ENCODE assay signal across 10 cellular contexts in the genomic region with DNA sequence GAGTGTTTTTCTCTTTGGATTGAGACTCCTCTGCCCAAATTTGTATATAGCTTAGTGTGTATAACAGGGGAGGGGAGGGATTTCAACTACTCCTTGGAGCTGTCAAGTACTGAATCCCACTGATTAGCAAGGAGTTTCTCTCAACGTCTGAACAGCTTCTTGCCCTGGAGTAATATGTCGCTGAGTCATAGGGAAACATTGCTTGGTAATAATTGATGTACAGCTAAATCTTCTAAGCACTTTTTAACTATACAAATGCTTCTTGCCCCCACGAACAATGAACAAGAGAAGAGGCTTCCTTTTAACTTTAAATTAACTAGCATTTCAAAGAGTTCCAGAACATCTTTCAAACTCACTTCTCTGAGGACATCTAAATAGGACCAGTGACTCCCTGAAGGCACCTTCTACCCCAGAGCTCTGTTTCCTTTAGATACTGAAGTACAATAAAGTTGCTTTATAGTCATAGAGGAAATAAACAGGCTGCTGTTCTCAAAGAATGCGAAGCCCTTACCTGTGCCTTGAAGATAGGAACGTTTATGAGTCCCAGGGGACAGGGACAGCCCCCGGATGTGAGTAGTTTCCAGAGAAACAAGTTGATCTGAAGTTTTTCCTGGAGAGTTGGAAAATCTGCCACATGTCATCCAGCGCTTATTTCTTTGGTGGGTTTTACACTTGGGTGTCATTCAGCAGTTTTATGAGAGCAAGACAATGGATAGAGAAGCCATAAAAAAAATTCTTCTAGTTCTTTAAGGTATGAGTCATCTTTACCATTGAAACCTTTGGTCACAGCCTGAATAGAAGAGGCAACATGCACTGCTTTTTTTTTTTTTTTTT.
DNase-seq lines count a peak whose midpoint lies in the region; ATAC-seq, FAIRE-seq and TF ChIP-seq lines count a peak whose summit lies in the region.
"Had no signal": no experiment of that assay in that cellular context is flagged by ENCODE, and none has a peak within 500 bp of the region (broad histone marks: within the 10 kb centered on the region; RNA-seq: fewer than 3 reads in every experiment).

No MANE protein-coding gene starts in this region.

- H2AFZ ChIP-seq in Karpas-422 (ENCODE audit: low read length): no peak overlapping the region

- POLR2A ChIA-PET in WTC11 (lab: Charles Lee): no interaction called here

- no peak overlapping the region for H3K27ac Mint-ChIP-seq in WTC11

- H3K9me3 Mint-ChIP-seq in WTC11: peaks cover 2% of the 10 kb centered on the region

- H3K4me1 ChIP-seq in Karpas-422 (ENCODE audit: low read length): no peaks in the 10 kb centered on the region

- H3K36me3 ChIP-seq in kidney epithelial cell (ENCODE audit: control insufficient read depth, insufficient read depth, low read length) (no peaks in the 10 kb centered on the region), Karpas-422 (ENCODE audit: insufficient read depth, low read length) (no peaks in the 10 kb centered on the region)

- no peaks in the 10 kb centered on the region for H3K79me2 ChIP-seq in Karpas-422 (ENCODE audit: low read length)

- H3K4me1 Mint-ChIP-seq in WTC11: peaks cover 51% of the 10 kb centered on the region

- H3K9me3 ChIP-seq in Karpas-422 (ENCODE audit: low read length): no peaks in the 10 kb centered on the region

- ATAC-seq in HG03066 (IDR thresholded peaks at IDR 0.05; ENCODE audit: low read depth, unreplicated experiment): peak; percentile 51
- no peak for ATAC-seq in WTC11

- H3K27me3 ChIP-seq in kidney epithelial cell (ENCODE audit: control insufficient read depth, insufficient read depth, low read length): no peaks in the 10 kb centered on the region
- no peaks in the 10 kb centered on the region for H3K27me3 ChIP-seq in Karpas-422 (ENCODE audit: low read length)

- CTCF ChIA-PET in WTC11 (lab: Charles Lee): no interaction called here

- H3K27ac ChIP-seq in Karpas-422 (ENCODE audit: low read length): no peak overlapping the region

- no peak overlapping the region for H3K4me2 ChIP-seq in Karpas-422 (ENCODE audit: low read depth, low read length, poor library complexity, severe bottlenecking)

- H3K36me3 Mint-ChIP-seq in WTC11: no peaks in the 10 kb centered on the region

- DNase-seq in GM03348 (ENCODE audit: low spot score) (peak; percentile 53), kidney epithelial cell (ENCODE audit: low read depth) (peak; percentile 86), DMS 273 treated with DMSO at 0.1 percent for 48 hours (lab: John Stamatoyannopoulos, UW) (no peak), WTC11 (ENCODE audit: low spot score) (no peak), D721Med (ENCODE audit: insufficient read length, low spot score) (no peak), Karpas-422 (no peak)
- DNase-seq: activated effector memory CD4-positive, alpha-beta T cell treated with Interleukin-2 at 50 U/mL for 16 hours; NCI-H187 treated with DMSO at 0.1 percent for 48 hours had no signal

- no peak overlapping the region for H3K4me3 Mint-ChIP-seq in WTC11

- TF ChIP-seq CTCF in kidney epithelial cell (IDR thresholded peaks at IDR 0.05; ENCODE audit: insufficient read depth, low read length, poor library complexity, severe bottlenecking) (no peak), WTC11 (IDR thresholded peaks at IDR 0.05) (no peak), D721Med (IDR thresholded peaks at IDR 0.05; ENCODE audit: insufficient read depth, missing control alignments) (no peak)

- H4K20me1 ChIP-seq in Karpas-422 (ENCODE audit: insufficient read depth, low read depth, low read length): no peaks in the 10 kb centered on the region

- H3K27me3 Mint-ChIP-seq in WTC11 (ENCODE audit: low read depth): no peaks in the 10 kb centered on the region

- H3K9me2 ChIP-seq in Karpas-422 (replicated peaks; ENCODE audit: insufficient read depth, low read length): no peaks in the 10 kb centered on the region

- no peak overlapping the region for H3K9ac ChIP-seq in Karpas-422 (ENCODE audit: low read length)

- H3K4me3 ChIP-seq in kidney epithelial cell (ENCODE audit: low read depth, low read length) (peak overlapping the region; percentile 9), Karpas-422 (ENCODE audit: low read length) (no peak overlapping the region)

- FAIRE-seq in TTC549 (lab: Jason Lieb, UNC): peak; percentile 100
- FAIRE-seq in D721Med (lab: Jason Lieb, UNC): no peak

TF ChIP-seq in WTC11, 78 proteins besides CTCF, POLR2A, EP300 and RAD21 (continues in another document):
- TF ChIP-seq ZBTB21 (CRISPR knock-in tag; IDR thresholded peaks at IDR 0.05; ENCODE audit: borderline replicate concordance) (no peak), ZNF423 (CRISPR knock-in tag; IDR thresholded peaks at IDR 0.05) (no peak), SOX15 (CRISPR knock-in tag; IDR thresholded peaks at IDR 0.05) (no peak), PREB (CRISPR knock-in tag; IDR thresholded peaks at IDR 0.05; ENCODE audit: borderline replicate concordance) (no peak), MYBL2 (CRISPR knock-in tag; IDR thresholded peaks at IDR 0.05) (no peak), ESRRA (CRISPR knock-in tag; IDR thresholded peaks at IDR 0.05; ENCODE audit: borderline replicate concordance) (no peak), NFYB (CRISPR knock-in tag; conservative IDR thresholded peaks at IDR 0.05; ENCODE audit: low read depth) (no peak), E2F5 (CRISPR knock-in tag; IDR thresholded peaks at IDR 0.05) (no peak), E2F4 (CRISPR knock-in tag; IDR thresholded peaks at IDR 0.05; ENCODE audit: borderline replicate concordance, low read depth) (no peak), ZNF396 (CRISPR knock-in tag; IDR thresholded peaks at IDR 0.05; ENCODE audit: borderline replicate concordance) (no peak), SMAD3 (CRISPR knock-in tag; IDR thresholded peaks at IDR 0.05; ENCODE audit: borderline replicate concordance) (no peak), ETV6 (CRISPR knock-in tag; IDR thresholded peaks at IDR 0.05) (no peak)
- TF ChIP-seq, protein P1, sequence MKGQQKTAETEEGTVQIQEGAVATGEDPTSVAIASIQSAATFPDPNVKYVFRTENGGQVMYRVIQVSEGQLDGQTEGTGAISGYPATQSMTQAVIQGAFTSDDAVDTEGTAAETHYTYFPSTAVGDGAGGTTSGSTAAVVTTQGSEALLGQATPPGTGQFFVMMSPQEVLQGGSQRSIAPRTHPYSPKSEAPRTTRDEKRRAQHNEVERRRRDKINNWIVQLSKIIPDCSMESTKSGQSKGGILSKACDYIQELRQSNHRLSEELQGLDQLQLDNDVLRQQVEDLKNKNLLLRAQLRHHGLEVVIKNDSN (CRISPR knock-in tag; IDR thresholded peaks at IDR 0.05): no peak
- TF ChIP-seq, protein P2, sequence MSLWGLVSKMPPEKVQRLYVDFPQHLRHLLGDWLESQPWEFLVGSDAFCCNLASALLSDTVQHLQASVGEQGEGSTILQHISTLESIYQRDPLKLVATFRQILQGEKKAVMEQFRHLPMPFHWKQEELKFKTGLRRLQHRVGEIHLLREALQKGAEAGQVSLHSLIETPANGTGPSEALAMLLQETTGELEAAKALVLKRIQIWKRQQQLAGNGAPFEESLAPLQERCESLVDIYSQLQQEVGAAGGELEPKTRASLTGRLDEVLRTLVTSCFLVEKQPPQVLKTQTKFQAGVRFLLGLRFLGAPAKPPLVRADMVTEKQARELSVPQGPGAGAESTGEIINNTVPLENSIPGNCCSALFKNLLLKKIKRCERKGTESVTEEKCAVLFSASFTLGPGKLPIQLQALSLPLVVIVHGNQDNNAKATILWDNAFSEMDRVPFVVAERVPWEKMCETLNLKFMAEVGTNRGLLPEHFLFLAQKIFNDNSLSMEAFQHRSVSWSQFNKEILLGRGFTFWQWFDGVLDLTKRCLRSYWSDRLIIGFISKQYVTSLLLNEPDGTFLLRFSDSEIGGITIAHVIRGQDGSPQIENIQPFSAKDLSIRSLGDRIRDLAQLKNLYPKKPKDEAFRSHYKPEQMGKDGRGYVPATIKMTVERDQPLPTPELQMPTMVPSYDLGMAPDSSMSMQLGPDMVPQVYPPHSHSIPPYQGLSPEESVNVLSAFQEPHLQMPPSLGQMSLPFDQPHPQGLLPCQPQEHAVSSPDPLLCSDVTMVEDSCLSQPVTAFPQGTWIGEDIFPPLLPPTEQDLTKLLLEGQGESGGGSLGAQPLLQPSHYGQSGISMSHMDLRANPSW (CRISPR knock-in tag; conservative IDR thresholded peaks at IDR 0.05; ENCODE audit: low read depth): no peak

Comparison
In these comparisons a context has a peak if more than half of its experiments do, and no peak if none do; other contexts are left out.
1. DNase-seq: peak in GM03348 (single experiment) and kidney epithelial cell (single experiment); none in DMS 273 treated with DMSO at 0.1 percent for 48 hours (single experiment), WTC11 (single experiment), D721Med (single experiment) and Karpas-422 (single experiment).